ENCODE assay signal across 8 cellular contexts in the genomic region with DNA sequence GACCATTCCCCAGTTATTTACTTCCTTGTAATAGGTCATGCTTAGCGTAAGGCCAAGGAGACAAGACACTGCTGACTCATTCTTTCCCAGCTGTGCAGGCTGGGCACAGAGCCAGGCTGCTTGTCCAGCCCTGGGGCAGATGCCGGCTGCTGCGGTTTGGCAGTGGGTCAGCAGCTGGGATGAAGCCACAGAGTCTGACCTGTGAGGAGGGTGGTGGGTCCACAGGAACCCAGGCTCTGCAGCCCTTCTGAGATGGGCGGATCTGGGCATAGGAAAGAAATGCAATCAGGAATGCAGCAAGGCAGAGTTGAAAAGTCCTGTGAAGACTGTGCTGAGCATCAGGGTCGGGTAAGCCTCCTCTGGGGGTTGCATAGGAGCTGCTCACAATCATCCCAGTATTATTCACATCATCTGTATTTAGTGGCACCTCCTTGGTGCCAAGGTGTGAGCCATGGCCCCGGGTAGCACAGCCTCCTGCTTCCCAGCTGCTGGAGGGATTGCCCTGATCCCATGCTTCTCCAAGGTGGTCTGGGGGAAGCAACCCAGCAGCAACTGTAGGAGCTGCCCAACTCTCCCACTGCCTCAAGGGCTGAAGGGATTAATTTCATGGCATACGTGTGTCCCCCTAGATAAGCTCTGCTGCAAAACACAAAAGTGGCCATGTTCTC.
DNase-seq lines count a peak whose midpoint lies in the region; ATAC-seq and TF ChIP-seq lines count a peak whose summit lies in the region.

No MANE protein-coding gene starts in this region.

- H3K36me3 ChIP-seq in adipocyte (ENCODE audit: control insufficient read depth, insufficient read depth, low read length, severe bottlenecking) = no peaks in the 10 kb centered on the region
- no peaks in the 10 kb centered on the region for H3K36me3 ChIP-seq in right atrium auricular region
- H3K36me3 ChIP-seq in skeletal muscle tissue (ENCODE audit: control insufficient read depth in 3 of 3, insufficient read depth in 3 of 3, low read length in 3 of 3) = no peaks in the 10 kb centered on the region

- POLR2A ChIA-PET in GM10248 (lab: Yijun Ruan, JAX) = no interaction called here

- DNase-seq in AG09319 (ENCODE audit: extremely low read depth, low read depth) (peak; percentile 92), HPDE6-E6E7 (ENCODE audit: extremely low spot score) (peak; percentile 65), adipocyte (ENCODE audit: low read depth) (peak; percentile 85), right atrium auricular region (ENCODE audit: low spot score) (peak; percentile 95), NCI-H1436 (lab: John Stamatoyannopoulos, UW) (no peak), GM10248 (ENCODE audit: extremely low spot score) (no peak)

- no peak overlapping the region for H3K9ac ChIP-seq in adipocyte (ENCODE audit: low read length)
- no peak overlapping the region for H3K9ac ChIP-seq in skeletal muscle tissue (ENCODE audit: low read depth in 1 of 3, low read length in 3 of 3)

- CTCF ChIA-PET in GM10248 (lab: Yijun Ruan, JAX) = no interaction called here

- H3K4me3 ChIP-seq in adipocyte (ENCODE audit: low read length) (no peak overlapping the region), right atrium auricular region (no peak overlapping the region), skeletal muscle tissue (ENCODE audit: low read length in 3 of 3) (peak overlapping the region; percentile 16 to 41 (median 38))

- TF ChIP-seq CTCF in AG09319 (IDR thresholded peaks at IDR 0.05; ENCODE audit: low read depth, low read length) (no peak), right atrium auricular region (IDR thresholded peaks at IDR 0.05) (no peak), GM10248 (IDR thresholded peaks at IDR 0.05; ENCODE audit: control extremely low read depth, extremely low read depth, low read depth, missing control alignments) (no peak)

- peaks cover 32% of the 10 kb centered on the region for H3K4me1 ChIP-seq in adipocyte (ENCODE audit: control insufficient read depth, insufficient read depth, low read length)
- H3K4me1 ChIP-seq in right atrium auricular region = peaks cover 0 to 59% of the 10 kb centered on the region in 2 donors
- H3K4me1 ChIP-seq in skeletal muscle tissue (ENCODE audit: control insufficient read depth in 3 of 3, insufficient read depth in 3 of 3, low read length in 3 of 3) = peaks cover 34 to 45% (median 37%) of the 10 kb centered on the region in 3 donors

- peak; percentile 54 for ATAC-seq in GM19438 (IDR thresholded peaks at IDR 0.05; ENCODE audit: low read depth, unreplicated experiment)

- H3K27me3 ChIP-seq in adipocyte (replicated peaks; ENCODE audit: control insufficient read depth, insufficient read depth, low read length) = peaks cover 58% of the 10 kb centered on the region
- H3K27me3 ChIP-seq in right atrium auricular region = no peaks in the 10 kb centered on the region
- no peaks in the 10 kb centered on the region for H3K27me3 ChIP-seq in skeletal muscle tissue (ENCODE audit: control insufficient read depth in 3 of 3, insufficient read depth in 3 of 3, low read length in 3 of 3)

- peak overlapping the region in 1 of 2 donors; percentile 42 for H3K27ac ChIP-seq in right atrium auricular region
- peak overlapping the region; percentile 57 for H3K27ac ChIP-seq in skeletal muscle tissue (ENCODE audit: low read depth, low read length)

- no peaks in the 10 kb centered on the region for H3K9me3 ChIP-seq in adipocyte (ENCODE audit: control insufficient read depth, low read length)
- no peaks in the 10 kb centered on the region for H3K9me3 ChIP-seq in right atrium auricular region
- H3K9me3 ChIP-seq in skeletal muscle tissue (ENCODE audit: control insufficient read depth in 3 of 3, low read length in 3 of 3) = no peaks in the 10 kb centered on the region

Comparison
In these comparisons a context has a peak if more than half of its experiments do, and no peak if none do; other contexts are left out.
1. DNase-seq: peak in AG09319 (single experiment), HPDE6-E6E7 (single experiment), adipocyte (single experiment) and right atrium auricular region (single experiment); none in NCI-H1436 (single experiment) and GM10248 (single experiment).
2. H3K4me3 ChIP-seq: peak in skeletal muscle tissue (3 of 3); none in adipocyte (single experiment) and right atrium auricular region (0 of 2).